16 cellular contexts compared by ENCODE assay signal in the genomic region with DNA sequence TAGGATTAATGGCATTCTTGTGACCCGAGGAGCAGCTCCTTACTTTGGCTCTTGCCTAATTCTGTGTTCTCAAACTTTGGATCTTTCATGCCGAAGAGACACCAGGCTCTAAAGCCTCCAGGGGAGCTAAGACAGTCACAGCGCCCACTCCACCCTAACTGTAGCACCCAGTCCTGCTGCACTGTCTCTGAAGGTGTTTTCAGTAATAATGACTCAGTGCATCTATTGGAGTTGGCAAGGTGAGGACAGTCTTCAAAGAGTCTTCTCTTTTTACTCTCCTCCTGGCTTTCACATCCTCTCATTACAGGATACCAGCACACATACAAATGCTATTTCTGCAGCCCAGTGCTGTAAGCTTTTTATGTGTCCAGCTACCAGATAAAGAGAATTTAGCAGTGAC.
"Had no signal": no experiment of that assay in that cellular context is flagged by ENCODE, and none has a peak within 500 bp of the region (broad histone marks: within the 10 kb centered on the region; RNA-seq: fewer than 3 reads in every experiment).

No MANE protein-coding gene starts in this region.

- H3K27me3 Mint-ChIP-seq: activated naive CD8-positive, alpha-beta T cell had no signal

- H3K27me3 ChIP-seq: transverse colon, vagina had no signal

- H3K27ac ChIP-seq: transverse colon, vagina had no signal

- H3K9me3 Mint-ChIP-seq: activated CD4-positive, alpha-beta T cell treated with anti-CD3 and anti-CD28 coated beads, Interleukin-2, amount 10 ng/mL, durations not matched to agents 24 days and 14 days; naive B cell; stimulated activated naive CD8-positive, alpha-beta T cell treated with anti-CD3 and anti-CD28 coated beads, Interleukin-15, Interleukin-2, amounts not matched to agents 100 ng/mL and 50 ng/mL, for 24 hours; WTC11 had no signal

- H3K4me3 ChIP-seq: lung, skin epidermis, transverse colon, vagina had no signal

- DNase-seq: activated CD4-positive, alpha-beta T cell treated with anti-CD3 and anti-CD28 coated beads, Interleukin-2, amount 10 ng/mL, durations not matched to agents 24 days and 14 days; activated CD8-positive, alpha-beta memory T cell treated with anti-CD3 and anti-CD28 coated beads, Interleukin-2, amount 50 U/mL, for 4 hours; activated CD8-positive, alpha-beta T cell treated with anti-CD3 and anti-CD28 coated beads, Interleukin-2, amount 10 ng/mL, durations not matched to agents 7 days and 5 days; activated gamma-delta T cell treated with Interleukin-2 at 50 U/mL for 16 hours; dermis blood vessel endothelial cell; naive B cell; stimulated activated CD4-positive, alpha-beta T cell treated with anti-CD3 and anti-CD28 coated beads, Interleukin-4, amount 100 ng/mL, for 4 hours; stimulated activated CD8-positive, alpha-beta memory T cell treated with anti-CD3 and anti-CD28 coated beads, Interleukin-4, amount 100 ng/mL, for 48 hours; T-helper 2 cell; transverse colon had no signal

- H3K4me3 Mint-ChIP-seq: activated CD4-positive, alpha-beta T cell treated with anti-CD3 and anti-CD28 coated beads, Interleukin-2, amount 10 ng/mL, durations not matched to agents 24 days and 14 days; activated CD8-positive, alpha-beta T cell treated with anti-CD3 and anti-CD28 coated beads, Interleukin-2, amount 10 ng/mL, durations not matched to agents 7 days and 5 days; activated naive CD8-positive, alpha-beta T cell; naive B cell; stimulated activated naive CD8-positive, alpha-beta T cell treated with anti-CD3 and anti-CD28 coated beads, Interleukin-15, Interleukin-2, amounts not matched to agents 100 ng/mL and 50 ng/mL, for 24 hours; WTC11 had no signal

- ATAC-seq: activated CD8-positive, alpha-beta T cell treated with anti-CD3 and anti-CD28 coated beads, Interleukin-2, amount 10 ng/mL, durations not matched to agents 7 days and 5 days; WTC11 had no signal

- H3K36me3 ChIP-seq: transverse colon, vagina had no signal

- H3K36me3 Mint-ChIP-seq: WTC11 had no signal

- H3K27ac Mint-ChIP-seq: activated CD4-positive, alpha-beta T cell treated with anti-CD3 and anti-CD28 coated beads, Interleukin-2, amount 10 ng/mL, durations not matched to agents 24 days and 14 days; activated CD8-positive, alpha-beta T cell treated with anti-CD3 and anti-CD28 coated beads, Interleukin-2, amount 10 ng/mL, durations not matched to agents 7 days and 5 days; activated naive CD8-positive, alpha-beta T cell; stimulated activated naive CD8-positive, alpha-beta T cell treated with anti-CD3 and anti-CD28 coated beads, Interleukin-15, Interleukin-2, amounts not matched to agents 100 ng/mL and 50 ng/mL, for 24 hours had no signal

- H3K9me3 ChIP-seq: transverse colon, vagina had no signal
